Comparison of ENCODE assay signal across 23 cellular contexts in the genomic region with DNA sequence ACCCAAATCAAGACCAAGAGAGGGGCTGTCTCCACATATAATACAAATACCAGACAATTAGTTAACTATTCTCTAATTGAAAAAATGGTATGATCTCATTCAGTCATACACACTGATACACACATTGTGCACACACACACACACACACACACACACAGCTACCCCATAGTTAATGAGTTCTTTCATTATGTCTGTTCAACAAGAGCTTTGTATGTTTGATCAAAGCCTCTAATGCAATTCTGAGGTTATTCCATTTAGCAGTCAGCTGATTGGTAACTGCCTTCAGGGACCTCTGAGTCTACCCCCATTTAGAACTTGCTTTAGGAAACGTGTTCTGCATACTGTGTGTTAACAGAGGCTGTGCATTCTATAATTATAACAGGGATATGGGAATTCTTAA.
DNase-seq lines count a peak whose midpoint lies in the region; ATAC-seq and TF ChIP-seq lines count a peak whose summit lies in the region.
"Had no signal": no experiment of that assay in that cellular context is flagged by ENCODE, and none has a peak within 500 bp of the region (broad histone marks: within the 10 kb centered on the region; RNA-seq: fewer than 3 reads in every experiment).

No MANE protein-coding gene starts in this region.

- H3K27me3 ChIP-seq in upper lobe of left lung = no peaks in the 10 kb centered on the region

- H3K4me3 ChIP-seq in upper lobe of left lung = no peak overlapping the region
- H3K4me3 ChIP-seq: HAP-1 had no signal

- peaks cover 33% of the 10 kb centered on the region for H3K4me1 Mint-ChIP-seq in brain
- H3K4me1 Mint-ChIP-seq in glutamatergic neuron (ENCODE audit: low read depth, unreplicated experiment) = peaks cover 7% of the 10 kb centered on the region
- H3K4me1 Mint-ChIP-seq in T-helper 17 cell = no peaks in the 10 kb centered on the region
- H3K4me1 Mint-ChIP-seq: CD14-positive monocyte had no signal

- 47 to 52% methylated on average over 1 of the region's 1 CpG for WGBS in upper lobe of left lung, 2 donors

- TF ChIP-seq CTCF in brain (conservative IDR thresholded peaks at IDR 0.05) (no peak), glutamatergic neuron (IDR thresholded peaks at IDR 0.05; ENCODE audit: partially characterized antibody, unreplicated experiment) (no peak), upper lobe of left lung (IDR thresholded peaks at IDR 0.05) (no peak)

- DNase-seq in Ammon's horn (ENCODE audit: low spot score) (peak; percentile 82), glutamatergic neuron (peak; percentile 20), occipital lobe (lab: John Stamatoyannopoulos, UW) (peak; percentile 25), cerebellum (ENCODE audit: low spot score) (no peak), upper lobe of left lung (no peak), cardiac septum (ENCODE audit: low spot score) (no peak), T-helper 17 cell (no peak)
- DNase-seq: AML-193, Caco-2, DMS153, GF-D8, MM.1S, NCI-H1092, NCI-H1436 treated with DMSO at 0.1 percent for 48 hours, NCI-H2029 treated with DMSO at 0.1 percent for 48 hours, NCI-H2171 treated with DMSO at 0.1 percent for 48 hours, NCI-H446, NCI-H526 treated with DMSO at 0.1 percent for 48 hours, Right ventricle myocardium superior had no signal

- intact Hi-C loops in cardiac septum (cut with DNase I) = no loop called here

- no peak for TF ChIP-seq EP300 in upper lobe of left lung (IDR thresholded peaks at IDR 0.05)

- H3K9me3 Mint-ChIP-seq in brain (no peaks in the 10 kb centered on the region), glutamatergic neuron (ENCODE audit: unreplicated experiment) (no peaks in the 10 kb centered on the region)

- no peaks in the 10 kb centered on the region for H3K36me3 Mint-ChIP-seq in brain
- H3K36me3 Mint-ChIP-seq in glutamatergic neuron (ENCODE audit: unreplicated experiment) = no peaks in the 10 kb centered on the region
- no peaks in the 10 kb centered on the region for H3K36me3 Mint-ChIP-seq in T-helper 17 cell (ENCODE audit: low read depth)
- H3K36me3 Mint-ChIP-seq: CD14-positive monocyte had no signal

- H3K4me1 ChIP-seq in upper lobe of left lung = no peaks in the 10 kb centered on the region
- H3K4me1 ChIP-seq: Caco-2, HAP-1 had no signal

- H3K4me3 Mint-ChIP-seq in brain (no peak overlapping the region), glutamatergic neuron (ENCODE audit: unreplicated experiment) (no peak overlapping the region), T-helper 17 cell (no peak overlapping the region)
- H3K4me3 Mint-ChIP-seq: CD14-positive monocyte had no signal

- H3K27ac Mint-ChIP-seq in brain (peak overlapping the region; percentile 5 to 51 (median 36)), glutamatergic neuron (ENCODE audit: unreplicated experiment) (no peak overlapping the region), T-helper 17 cell (no peak overlapping the region)
- H3K27ac Mint-ChIP-seq: CD14-positive monocyte had no signal

- no peak overlapping the region for H3K27ac ChIP-seq in upper lobe of left lung
- H3K27ac ChIP-seq: 22Rv1 had no signal

- no peak for ATAC-seq in upper lobe of left lung (ENCODE audit: low FRiP score in 2 of 2)
- no peak for ATAC-seq in T-helper 17 cell

- H3K9me3 ChIP-seq in upper lobe of left lung = no peaks in the 10 kb centered on the region
- no peaks in the 10 kb centered on the region for H3K9me3 ChIP-seq in T-helper 17 cell (ENCODE audit: control insufficient read depth, low read length, poor library complexity, severe bottlenecking)
- H3K9me3 ChIP-seq: Caco-2, HAP-1 had no signal

- TF ChIP-seq POLR2A in upper lobe of left lung (IDR thresholded peaks at IDR 0.05) = no peak

- H3K27me3 Mint-ChIP-seq in brain (no peaks in the 10 kb centered on the region), glutamatergic neuron (ENCODE audit: unreplicated experiment) (no peaks in the 10 kb centered on the region), T-helper 17 cell (no peaks in the 10 kb centered on the region)

- no peaks in the 10 kb centered on the region for H3K36me3 ChIP-seq in upper lobe of left lung
- H3K36me3 ChIP-seq: HAP-1 had no signal

Comparison
In these comparisons a context has a peak if more than half of its experiments do, and no peak if none do; other contexts are left out.
1. DNase-seq: peak in Ammon's horn (single experiment), glutamatergic neuron (single experiment) and occipital lobe (single experiment); none in cerebellum (single experiment), upper lobe of left lung (0 of 2), cardiac septum (single experiment) and T-helper 17 cell (0 of 3).
2. H3K27ac Mint-ChIP-seq: peak in brain (5 of 5); none in glutamatergic neuron (single experiment) and T-helper 17 cell (single experiment).